Comparison of ENCODE assay signal across 1 cellular context in the genomic region with DNA sequence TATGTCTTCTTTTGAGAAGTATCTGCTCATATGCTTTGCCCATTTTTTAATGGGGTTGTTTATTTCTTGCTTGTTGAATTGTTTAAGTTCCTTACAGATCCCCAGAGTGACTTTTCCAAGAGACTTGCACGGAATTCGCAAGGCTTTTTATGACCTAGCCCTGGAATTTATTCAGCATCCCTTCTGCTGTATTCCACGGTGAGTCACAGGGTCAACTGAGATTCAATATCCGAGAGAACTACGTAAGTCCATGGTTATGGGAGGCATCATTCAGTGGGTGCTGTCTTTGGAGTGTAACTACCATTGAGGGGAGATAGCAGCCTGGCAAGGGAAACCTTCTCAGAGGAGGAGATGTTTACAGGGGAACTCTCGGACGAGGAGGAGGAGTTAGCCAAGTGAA.
TF ChIP-seq lines count a peak whose summit lies in the region.

No MANE protein-coding gene starts in this region.

TF ChIP-seq in endothelial cell of umbilical vein, 7 proteins besides CTCF, POLR2A, EP300 and RAD21 (continued from another document):
- TF ChIP-seq, protein P1, sequence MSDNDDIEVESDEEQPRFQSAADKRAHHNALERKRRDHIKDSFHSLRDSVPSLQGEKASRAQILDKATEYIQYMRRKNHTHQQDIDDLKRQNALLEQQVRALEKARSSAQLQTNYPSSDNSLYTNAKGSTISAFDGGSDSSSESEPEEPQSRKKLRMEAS (IDR thresholded peaks at IDR 0.05; ENCODE audit: insufficient read depth, insufficient read length), result no peak
- TF ChIP-seq FOS (IDR thresholded peaks at IDR 0.05; ENCODE audit: borderline replicate concordance, insufficient read depth, low read length), result peak; percentile 68
TF ChIP-seq in endothelial cell of umbilical vein: peak in this region for 4.
